In the genomic region with DNA sequence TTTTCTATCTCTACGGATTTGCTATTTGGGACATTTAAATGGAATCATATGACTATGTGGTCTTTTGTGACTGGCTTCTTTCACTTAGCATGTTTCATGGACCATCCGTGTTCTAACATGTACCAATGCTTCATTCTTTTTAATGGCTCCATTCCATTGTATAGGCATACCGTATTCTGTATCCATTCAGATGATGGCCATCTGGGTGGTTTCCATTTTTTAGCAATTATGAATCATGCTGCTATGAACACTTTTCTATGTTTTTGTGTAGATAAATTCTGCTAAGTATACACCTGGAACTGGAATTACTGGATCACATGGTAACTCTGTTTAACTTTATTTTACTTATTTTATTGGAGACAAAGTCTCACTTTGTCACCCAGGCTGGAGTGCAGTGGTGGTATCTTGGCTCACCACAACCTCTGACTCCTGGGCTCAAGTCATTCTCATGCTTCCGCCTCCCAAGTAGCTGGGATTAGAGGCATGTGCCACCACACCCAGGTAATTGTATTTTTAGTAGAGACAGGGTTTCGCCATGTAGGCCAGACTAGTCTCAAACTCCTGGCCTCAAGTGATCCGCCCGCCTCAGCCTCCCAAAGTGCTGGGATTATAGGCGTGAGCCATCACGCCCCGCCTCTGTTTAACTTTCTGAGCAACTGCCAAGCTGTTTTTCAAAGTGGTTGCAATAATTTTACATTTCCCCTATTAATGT, we compare ENCODE assay signal across 20 cellular contexts. TPM values are rescaled to one million over a fixed set of nuclear protein-coding genes. Genes with fewer than 3 reads are reported as not detected.
DNase-seq lines count a peak whose midpoint lies in the region; ATAC-seq, FAIRE-seq and TF ChIP-seq lines count a peak whose summit lies in the region.
"Had no signal": no experiment of that assay in that cellular context is flagged by ENCODE, and none has a peak within 500 bp of the region (broad histone marks: within the 10 kb centered on the region; RNA-seq: fewer than 3 reads in every experiment).

No MANE protein-coding gene starts in this region.

- DNase-seq in NCI-H146 (lab: John Stamatoyannopoulos, UW) (peak; percentile 32), NCI-H146 treated with DMSO at 0.1 percent for 48 hours (lab: John Stamatoyannopoulos, UW; ENCODE audit: unreplicated experiment) (no peak), nephron progenitor cell (no peak), HTR-8/SVneo (ENCODE audit: insufficient read length, low spot score) (no peak), omental fat pad (ENCODE audit: low spot score) (no peak), natural killer cell (no peak)
- DNase-seq: activated CD4-positive, CD25-positive, alpha-beta regulatory T cell treated with anti-CD3 and anti-CD28 coated beads, Interleukin-2, amount 50 U/mL, for 72 hours; activated naive CD4-positive, alpha-beta T cell treated with Interleukin-2 at 50 U/mL for 16 hours; aorta; hypothalamus; left cardiac atrium; NCI-H2227 treated with DMSO at 0.1 percent for 48 hours; stimulated activated naive CD4-positive, alpha-beta T cell treated with Interleukin-2 at 50 U/mL for 16 hours; T-helper 9 cell had no signal

- H3K27ac Mint-ChIP-seq in nephron progenitor cell (peak overlapping the region; percentile 10), natural killer cell (peak overlapping the region in 1 of 2 donors; percentile 53)
- H3K27ac Mint-ChIP-seq: mesothelial cell of epicardium had no signal

- ATAC-seq in omental fat pad (ENCODE audit: low FRiP score): no peak
- ATAC-seq in natural killer cell: no peak
- ATAC-seq: left cardiac atrium had no signal

- H3K4me3 Mint-ChIP-seq in nephron progenitor cell: no peak overlapping the region
- no peak overlapping the region for H3K4me3 Mint-ChIP-seq in natural killer cell
- H3K4me3 Mint-ChIP-seq: mesothelial cell of epicardium had no signal

- peaks cover 20% of the 10 kb centered on the region for H3K36me3 ChIP-seq in HUES48 (ENCODE audit: control insufficient read depth, insufficient read depth, low read length)

- H3K9me3 Mint-ChIP-seq in nephron progenitor cell: no peaks in the 10 kb centered on the region
- H3K9me3 Mint-ChIP-seq in natural killer cell: no peaks in the 10 kb centered on the region
- H3K9me3 Mint-ChIP-seq: mesothelial cell of epicardium had no signal

- peak overlapping the region; percentile 65 for H3K27ac ChIP-seq in HUES48 (ENCODE audit: low read depth, low read length)
- H3K27ac ChIP-seq: BLaER1, SJSA1, tibial nerve had no signal

- no peaks in the 10 kb centered on the region for H3K27me3 ChIP-seq in HUES48 (ENCODE audit: control insufficient read depth, insufficient read depth, low read length)
- H3K27me3 ChIP-seq: BLaER1, SJSA1, tibial nerve had no signal

- H3K9me3 ChIP-seq in HUES48 (ENCODE audit: control insufficient read depth, insufficient read depth, low read length): no peaks in the 10 kb centered on the region
- H3K9me3 ChIP-seq: BLaER1, SJSA1, tibial nerve had no signal

- H3K9ac ChIP-seq in HUES48 (ENCODE audit: low read depth, low read length): no peak overlapping the region
- H3K9ac ChIP-seq: BLaER1 had no signal

- peak; percentile 82 for FAIRE-seq in colon (lab: Jason Lieb, UNC)
- FAIRE-seq in HTR-8/SVneo (lab: Jason Lieb, UNC): no peak

- intact Hi-C loops in natural killer cell (cut with micrococcal nuclease): no loop called here

- H3K4me3 ChIP-seq in HUES48 (ENCODE audit: low read depth, low read length): peak overlapping the region; percentile 13; the same call in 1 of the 2 replicates
- H3K4me3 ChIP-seq: BLaER1, SJSA1, tibial nerve had no signal

- H3K27me3 Mint-ChIP-seq in nephron progenitor cell (ENCODE audit: low read depth, poor library complexity) (no peaks in the 10 kb centered on the region), natural killer cell (ENCODE audit: low read depth in 2 of 2) (no peaks in the 10 kb centered on the region)

- peaks cover 45% of the 10 kb centered on the region for H3K4me1 Mint-ChIP-seq in nephron progenitor cell
- peaks cover 51 to 54% of the 10 kb centered on the region in 2 donors for H3K4me1 Mint-ChIP-seq in natural killer cell

- H3K4me1 ChIP-seq in HUES48 (ENCODE audit: control insufficient read depth, insufficient read depth, low read length): peaks cover 67% of the 10 kb centered on the region

- H3K36me3 Mint-ChIP-seq in nephron progenitor cell (ENCODE audit: low read depth) (peaks cover 34% of the 10 kb centered on the region), natural killer cell (no peaks in the 10 kb centered on the region)

- TF ChIP-seq CTCF in nephron progenitor cell (IDR thresholded peaks at IDR 0.05) (no peak), omental fat pad (IDR thresholded peaks at IDR 0.05) (no peak), natural killer cell (IDR thresholded peaks at IDR 0.05) (no peak)

RNA-seq across cellular contexts. Expression of gene UBP1, which starts 13.4 kb away (rescaled TPM):
- total RNA-seq in omental fat pad: 10 to 100 TPM; 45.6 to 77.0 (median 63.0) TPM
- total RNA-seq in natural killer cell: 10 to 100 TPM; 70.3 to 78.4 (median 76.7) TPM
